ENCODE assay signal across 8 cellular contexts in genomic region chr2:28452534-28453081, GRCh38. TPM values are rescaled to one million over a fixed set of nuclear protein-coding genes. Genes with fewer than 3 reads are reported as not detected.
DNase-seq lines count a peak whose midpoint lies in the region; ATAC-seq and TF ChIP-seq lines count a peak whose summit lies in the region.

No MANE protein-coding gene starts in this region.

- no peak overlapping the region for H3K27ac ChIP-seq in fibroblast of lung (ENCODE audit: insufficient read depth, low read length)

- DNase-seq in Ammon's horn (ENCODE audit: low spot score) (peak; percentile 49), NT2/D1 (ENCODE audit: low read depth, low spot score) (peak; percentile 58), activated T-cell treated with anti-CD3 and anti-CD28 coated beads for 24 hours (ENCODE audit: low read depth) (peak; percentile 72), fibroblast of lung (ENCODE audit: low read depth in 2 of 2) (peak; percentile 29 to 42), neural crest cell (ENCODE audit: low read depth, low spot score) (peak; percentile 71), superior temporal gyrus (ENCODE audit: extremely low spot score) (peak; percentile 49)

- no peaks in the 10 kb centered on the region for H3K4me1 Mint-ChIP-seq in neural crest cell

- H3K4me1 ChIP-seq in NT2/D1 (ENCODE audit: insufficient read depth, insufficient read length): no peaks in the 10 kb centered on the region
- peaks cover 18% of the 10 kb centered on the region for H3K4me1 ChIP-seq in fibroblast of lung (ENCODE audit: control insufficient read depth, extremely low read depth, insufficient read depth, low read length)

- H3K9ac ChIP-seq in NT2/D1 (ENCODE audit: insufficient read length, low read depth) (peak overlapping the region; percentile 5), fibroblast of lung (ENCODE audit: insufficient read depth, low read length) (no peak overlapping the region)

- H4K20me1 ChIP-seq in fibroblast of lung (ENCODE audit: control insufficient read depth, extremely low read depth, insufficient read depth, low read length): no peaks in the 10 kb centered on the region

- H2AFZ ChIP-seq in fibroblast of lung (ENCODE audit: low read length): no peak overlapping the region

- no peak overlapping the region for H3K4me3 Mint-ChIP-seq in neural crest cell

- H3K36me3 Mint-ChIP-seq in neural crest cell (ENCODE audit: low read depth): no peaks in the 10 kb centered on the region

- H3K4me2 ChIP-seq in fibroblast of lung (ENCODE audit: extremely low read depth, insufficient read depth, low read length): no peak overlapping the region

- H3K36me3 ChIP-seq in NT2/D1 (ENCODE audit: insufficient read depth, insufficient read length, low read length) (no peaks in the 10 kb centered on the region), fibroblast of lung (ENCODE audit: control insufficient read depth, insufficient read depth, low read length) (no peaks in the 10 kb centered on the region)

- H3K27me3 Mint-ChIP-seq in neural crest cell (ENCODE audit: low read depth): no peaks in the 10 kb centered on the region

- ATAC-seq in GM21619 (IDR thresholded peaks at IDR 0.05; ENCODE audit: unreplicated experiment) (peak; percentile 64), GM21515 (IDR thresholded peaks at IDR 0.05; ENCODE audit: unreplicated experiment) (no peak)

- H3K9me3 ChIP-seq in NT2/D1 (ENCODE audit: insufficient read depth, low read length): no peaks in the 10 kb centered on the region
- H3K9me3 ChIP-seq in fibroblast of lung (ENCODE audit: control insufficient read depth, insufficient read depth, low read depth, low read length): no peaks in the 10 kb centered on the region

- peak; percentile 90 to 97 for TF ChIP-seq CTCF in fibroblast of lung (conservative IDR thresholded peaks at IDR 0.05 in 1 of 2, IDR thresholded peaks at IDR 0.05 in 1 of 2; ENCODE audit: low read depth in 1 of 2, low read length in 2 of 2)
- TF ChIP-seq CTCF in neural crest cell (conservative IDR thresholded peaks at IDR 0.05): peak; percentile 83

- H3K27me3 ChIP-seq in NT2/D1 (ENCODE audit: insufficient read depth, insufficient read length): no peaks in the 10 kb centered on the region
- H3K27me3 ChIP-seq in fibroblast of lung (ENCODE audit: control insufficient read depth, insufficient read depth, low read length): no peaks in the 10 kb centered on the region

- H3K27ac Mint-ChIP-seq in neural crest cell (ENCODE audit: unreplicated experiment): peak overlapping the region; percentile 91

- no peaks in the 10 kb centered on the region for H3K79me2 ChIP-seq in fibroblast of lung (ENCODE audit: control insufficient read depth, insufficient read depth, low read length)

- H3K9me3 Mint-ChIP-seq in neural crest cell: no peaks in the 10 kb centered on the region

- H3K4me3 ChIP-seq in NT2/D1 (ENCODE audit: insufficient read length, low read depth) (no peak overlapping the region), fibroblast of lung (replicated peaks in 1 of 4; ENCODE audit: control extremely low read depth in 1 of 4, insufficient read depth in 1 of 4, low read depth in 3 of 4, low read length in 4 of 4) (no peak overlapping the region)

RNA-seq across cellular contexts. Expression of gene PLB1, which starts 43.3 kb away (rescaled TPM):
- 1.3 and 1.8 TPM in 2 replicates for total RNA-seq in fibroblast of lung
- 0.70 and 0.75 TPM in 2 replicates for polyA plus RNA-seq in fibroblast of lung
- 0.82 and 0.85 TPM in 2 replicates for polyA plus RNA-seq in fibroblast of lung (2012)
- polyA minus RNA-seq in fibroblast of lung (ENCODE audit: low replicate concordance): 0.47 TPM in 1 of 2 replicates, not detected in the other
- total RNA-seq in neural crest cell: 0.16 TPM in 1 of 2 replicates, not detected in the other

RNA-seq across cellular contexts. Expression of gene FOSL2, which starts 60.0 kb away (rescaled TPM):
- total RNA-seq in fibroblast of lung (68.6 and 83.6 TPM in 2 replicates), neural crest cell (2.2 and 2.9 TPM in 2 replicates)
- 27.8 and 58.9 TPM in 2 replicates for polyA plus RNA-seq in fibroblast of lung
- 33.0 and 74.5 TPM in 2 replicates for polyA plus RNA-seq in fibroblast of lung (2012)
- polyA minus RNA-seq in fibroblast of lung (ENCODE audit: low replicate concordance): 110 and 268 TPM in 2 replicates

Comparison
In these comparisons a context has a peak if more than half of its experiments do, and no peak if none do; other contexts are left out.
1. RNA of gene FOSL2, which starts 60.0 kb away (total RNA-seq): 68.6 to 83.6 TPM in fibroblast of lung; 2.2 to 2.9 TPM in neural crest cell; every median in the first group is over 10 times any median in the second.
2. Peak in every context shown above with its lines, with median percentiles within 50 percentile points of each other: DNase-seq.